ENCODE assay signal across 1 cellular context in genomic region chr1:226738421-226738994, GRCh38.
TF ChIP-seq lines count a peak whose summit lies in the region.

No MANE protein-coding gene starts in this region.

TF ChIP-seq in H1, 55 proteins besides CTCF, POLR2A, EP300 and RAD21 (continued from another document):
- TF ChIP-seq TEAD4 (IDR thresholded peaks at IDR 0.05; ENCODE audit: low read depth, low read length) (no peak), RBBP5 (IDR thresholded peaks at IDR 0.05; ENCODE audit: borderline replicate concordance, low read depth, low read length) (no peak), SIRT6 (IDR thresholded peaks at IDR 0.05; ENCODE audit: low read length) (no peak), KDM1A (IDR thresholded peaks at IDR 0.05; ENCODE audit: borderline replicate concordance, low read length) (no peak), GABPA (IDR thresholded peaks at IDR 0.05; ENCODE audit: borderline replicate concordance, insufficient read depth, low read length) (no peak), JUN (IDR thresholded peaks at IDR 0.05; ENCODE audit: low read depth, low read length) (no peak), SUZ12 (IDR thresholded peaks at IDR 0.05; ENCODE audit: low read length) (peak; percentile 70)
